Comparison of ENCODE assay signal across 2 cellular contexts in genomic region chr4:53778122-53778521, GRCh38.
TF ChIP-seq lines count a peak whose summit lies in the region.

No MANE protein-coding gene starts in this region.

TF ChIP-seq in SK-N-SH, 30 proteins besides CTCF, POLR2A, EP300 and RAD21 (continued from another document):
- TF ChIP-seq GATA2 (CRISPR knock-in tag; IDR thresholded peaks at IDR 0.05) (no peak), CHD2 (IDR thresholded peaks at IDR 0.05; ENCODE audit: low read length, partially characterized antibody) (no peak), RXRA (IDR thresholded peaks at IDR 0.05; ENCODE audit: borderline replicate concordance, low read depth) (no peak)

TF ChIP-seq in SK-N-SH treated with all-trans-retinoic acid at 6 μM for 48 hours, 23 proteins besides CTCF, POLR2A, EP300 and RAD21:
- TF ChIP-seq POU6F1 (CRISPR knock-in tag; IDR thresholded peaks at IDR 0.05; ENCODE audit: borderline replicate concordance, low read depth), result no peak
- no peak for TF ChIP-seq ZNF565 (CRISPR knock-in tag; conservative IDR thresholded peaks at IDR 0.05; ENCODE audit: low read depth)
- no peak for TF ChIP-seq ESRRG (CRISPR knock-in tag; IDR thresholded peaks at IDR 0.05)
- TF ChIP-seq ZFP30 (CRISPR knock-in tag; IDR thresholded peaks at IDR 0.05), result no peak
- TF ChIP-seq ISL1 (CRISPR knock-in tag; IDR thresholded peaks at IDR 0.05), result no peak
